12 cellular contexts compared by ENCODE assay signal in genomic region chr2:65378308-65378689, GRCh38.
"Had no signal": no experiment of that assay in that cellular context is flagged by ENCODE, and none has a peak within 500 bp of the region (broad histone marks: within the 10 kb centered on the region; RNA-seq: fewer than 3 reads in every experiment).

No MANE protein-coding gene starts in this region.

- H3K4me3 ChIP-seq: mucosa of descending colon had no signal

- DNase-seq: activated CD4-positive, CD25-positive, alpha-beta regulatory T cell treated with anti-CD3 and anti-CD28 coated beads, Interleukin-2, amount 50 U/mL, for 72 hours; cerebellar nuclear complex; effector memory CD4-positive, alpha-beta T cell; naive thymus-derived CD8-positive, alpha-beta T cell; stimulated activated CD4-positive, alpha-beta T cell treated with anti-CD3 and anti-CD28 coated beads, Interleukin-4, amount 100 ng/mL, for 1 hour; stimulated activated naive B cell treated with anti-CD40 and anti-IgM and Interleukin-4, amounts not matched to agents 10 μg/mL and 1 μg/mL and 100 μg/mL, for 72 hours; substantia nigra; T-cell had no signal

- H3K9me3 Mint-ChIP-seq: activated naive CD8-positive, alpha-beta T cell treated with anti-CD3 and anti-CD28 coated beads for 36 hours; activated T-helper 1 cell treated with anti-CD3 and anti-CD28 coated beads, Interleukin-12 subunit alpha, Interleukin-12 subunit beta, Interleukin-2, Interleukin-4 antibody, amounts not matched to agents 30 ng/mL and 10 ng/mL and 1 ng/mL, durations not matched to agents 14 hours and 24 hours and 36 hours; dendritic cell treated with granulocyte-macrophage colony-stimulating factor and Interleukin-4, amounts not matched to agents 40 ng/mL and 50 ng/mL, for 4 days; naive thymus-derived CD8-positive, alpha-beta T cell; stimulated activated naive B cell treated with anti-CD40 and anti-IgM and Interleukin-4, amounts not matched to agents 10 μg/mL and 1 μg/mL and 100 μg/mL, for 72 hours; T-cell had no signal

- H3K36me3 Mint-ChIP-seq: activated naive CD8-positive, alpha-beta T cell treated with anti-CD3 and anti-CD28 coated beads for 36 hours; naive thymus-derived CD8-positive, alpha-beta T cell; T-cell had no signal

- ATAC-seq: naive thymus-derived CD8-positive, alpha-beta T cell; T-cell had no signal

- H3K27me3 Mint-ChIP-seq: dendritic cell treated with granulocyte-macrophage colony-stimulating factor and Interleukin-4, amounts not matched to agents 40 ng/mL and 50 ng/mL, for 4 days; T-cell had no signal

- H3K4me3 Mint-ChIP-seq: activated naive CD8-positive, alpha-beta T cell treated with anti-CD3 and anti-CD28 coated beads for 36 hours; activated T-helper 1 cell treated with anti-CD3 and anti-CD28 coated beads, Interleukin-12 subunit alpha, Interleukin-12 subunit beta, Interleukin-2, Interleukin-4 antibody, amounts not matched to agents 30 ng/mL and 10 ng/mL and 1 ng/mL, durations not matched to agents 14 hours and 24 hours and 36 hours; dendritic cell treated with granulocyte-macrophage colony-stimulating factor and Interleukin-4, amounts not matched to agents 40 ng/mL and 50 ng/mL, for 4 days; naive thymus-derived CD8-positive, alpha-beta T cell; stimulated activated naive B cell treated with anti-CD40 and anti-IgM and Interleukin-4, amounts not matched to agents 10 μg/mL and 1 μg/mL and 100 μg/mL, for 72 hours; T-cell had no signal

- H3K27ac Mint-ChIP-seq: activated naive CD8-positive, alpha-beta T cell treated with anti-CD3 and anti-CD28 coated beads for 36 hours; dendritic cell treated with granulocyte-macrophage colony-stimulating factor and Interleukin-4, amounts not matched to agents 40 ng/mL and 50 ng/mL, for 4 days; naive thymus-derived CD8-positive, alpha-beta T cell; stimulated activated naive B cell treated with anti-CD40 and anti-IgM and Interleukin-4, amounts not matched to agents 10 μg/mL and 1 μg/mL and 100 μg/mL, for 72 hours; T-cell had no signal

- H3K9me3 ChIP-seq: mucosa of descending colon had no signal
